In the genomic region with DNA sequence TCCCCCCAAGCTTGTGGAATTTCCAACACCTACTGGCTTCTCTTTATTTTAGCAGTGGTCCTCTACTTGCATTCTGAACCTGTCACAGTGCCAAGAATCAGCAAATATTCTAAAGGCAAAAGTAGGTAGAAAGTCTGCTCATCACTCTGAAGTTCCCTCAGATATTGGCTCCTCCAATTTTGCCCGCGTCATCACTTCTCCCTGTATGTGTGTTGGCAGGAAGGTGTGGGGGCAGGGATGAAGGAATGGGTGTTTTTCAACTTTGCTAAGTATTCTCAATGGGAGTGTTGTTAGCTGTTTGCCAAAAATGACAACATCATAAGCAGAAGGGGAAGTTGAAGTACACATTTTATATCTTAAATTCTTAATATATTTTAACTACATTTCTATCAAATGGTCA, we compare ENCODE assay signal across 30 cellular contexts.
"Had no signal": no experiment of that assay in that cellular context is flagged by ENCODE, and none has a peak within 500 bp of the region (broad histone marks: within the 10 kb centered on the region; RNA-seq: fewer than 3 reads in every experiment).

No MANE protein-coding gene starts in this region.

- H3K36me3 ChIP-seq: heart right ventricle, stomach, thyroid gland, vagina had no signal

- H3K27me3 ChIP-seq: dorsolateral prefrontal cortex, heart right ventricle, stomach, thyroid gland, vagina had no signal

- H3K9ac ChIP-seq: parathyroid adenoma had no signal

- H3K27ac ChIP-seq: dorsolateral prefrontal cortex, epithelial cell of prostate, heart right ventricle, parathyroid adenoma, stomach, thyroid gland, vagina had no signal

- ATAC-seq: esophagus mucosa; heart right ventricle; left colon; mucosa of descending colon; natural killer cell treated with Interleukin-12 subunit alpha and Interleukin-12 subunit beta and Interleukin-15 and Interleukin-18, amount 100 ng/mL, for 72 hours; sciatic nerve; stimulated activated effector memory CD8-positive, alpha-beta T cell treated with anti-CD3 and anti-CD28 coated beads, Interleukin-12 subunit alpha, Interleukin-12 subunit beta, amount 100 ng/mL, for 72 hours had no signal

- H3K4me1 ChIP-seq: heart right ventricle, parathyroid adenoma, stomach, thyroid gland, vagina had no signal

- H3K9me3 ChIP-seq: thyroid gland, vagina had no signal

- H3K4me2 ChIP-seq: smooth muscle cell had no signal

- H3K79me2 ChIP-seq: parathyroid adenoma had no signal

- H2AFZ ChIP-seq: parathyroid adenoma had no signal

- H3K4me3 ChIP-seq: dorsolateral prefrontal cortex, heart right ventricle, lung, mucosa of descending colon, smooth muscle cell, stomach, thyroid gland, vagina had no signal

- DNase-seq: cortex of kidney; dorsolateral prefrontal cortex; effector CD8-positive, alpha-beta T cell; endodermal cell; foreskin melanocyte; glutamatergic neuron; heart right ventricle; hippocampal formation; immature natural killer cell; islet precursor cell; kidney glomerular epithelial cell; left colon; mucosa of descending colon; naive B cell; stimulated activated CD4-positive, alpha-beta T cell treated with anti-CD3 and anti-CD28 coated beads, Interleukin-12 subunit alpha, Interleukin-12 subunit beta, amount 100 ng/mL, for 4 hours; stimulated activated CD4-positive, alpha-beta T cell treated with anti-CD3 and anti-CD28 coated beads, Interleukin-2, amount 100 ng/mL, for 24 hours; stimulated activated CD4-positive, alpha-beta T cell treated with anti-CD3 and anti-CD28 coated beads, Interleukin-4, amount 100 ng/mL, for 24 hours; stimulated activated naive CD4-positive, alpha-beta T cell treated with Interleukin-2 at 50 U/mL for 16 hours; stomach; thyroid gland; trophoblast cell had no signal
